Comparison of ENCODE assay signal across 16 cellular contexts in genomic region chr6:128271527-128271926, GRCh38.
DNase-seq lines count a peak whose midpoint lies in the region; ATAC-seq and TF ChIP-seq lines count a peak whose summit lies in the region.
"Had no signal": no experiment of that assay in that cellular context is flagged by ENCODE, and none has a peak within 500 bp of the region (broad histone marks: within the 10 kb centered on the region; RNA-seq: fewer than 3 reads in every experiment).

No MANE protein-coding gene starts in this region.

- no peaks in the 10 kb centered on the region for H3K36me3 ChIP-seq in GM23248 (ENCODE audit: low read depth)
- H3K36me3 ChIP-seq: SJSA1 had no signal

- H3K9me3 ChIP-seq in GM23248 (ENCODE audit: low read depth): no peaks in the 10 kb centered on the region
- H3K9me3 ChIP-seq: A549, SJSA1 had no signal

- peaks cover 27% of the 10 kb centered on the region for H3K4me1 ChIP-seq in GM23248 (ENCODE audit: insufficient read depth)

- no peaks in the 10 kb centered on the region for H3K27me3 ChIP-seq in GM23248 (replicated peaks; ENCODE audit: insufficient read depth)
- H3K27me3 ChIP-seq: SJSA1 had no signal

- H3K9ac ChIP-seq in GM23248: no peak overlapping the region

- H3K4me3 ChIP-seq in GM23248 (no peak overlapping the region), cardiac fibroblast (replicated peaks in 1 of 2; ENCODE audit: low read depth in 2 of 2, low read length in 2 of 2) (no peak overlapping the region)
- H3K4me3 ChIP-seq: A549, SJSA1 had no signal

- H3F3A ChIP-seq in GM23248 (ENCODE audit: insufficient read depth): peaks cover 7% of the 10 kb centered on the region; the same call in 1 of the 2 replicates

- WGBS in GM23248 (ENCODE audit: low coverage in 1 of 2, low lambda C conversion rate in 2 of 2, missing lambda C conversion rate in 2 of 2), 2 experiments: 75 to 91% methylated on average over 1 of the region's 1 CpG

- in situ Hi-C loops in GM23248 (cut with MboI): no loop called here

- 0 out of 2 replicates have a peak, but pooled peaks cover 4% of the 10 kb centered on the region for H3K79me2 ChIP-seq in GM23248 (ENCODE audit: insufficient read depth)

- H2AFZ ChIP-seq in GM23248: no peak overlapping the region

- TF ChIP-seq CTCF in cardiac fibroblast (IDR thresholded peaks at IDR 0.05; ENCODE audit: low read depth, low read length): no peak

- no peak overlapping the region for H3K4me2 ChIP-seq in GM23248 (ENCODE audit: unreplicated experiment)
- H3K4me2 ChIP-seq: A549 had no signal

- H3K9me2 ChIP-seq in GM23248 (ENCODE audit: insufficient read depth): no peaks in the 10 kb centered on the region; the same call in 1 of the 2 replicates

- no peaks in the 10 kb centered on the region for H4K20me1 ChIP-seq in GM23248 (ENCODE audit: insufficient read depth)

- ATAC-seq in HG03460 (IDR thresholded peaks at IDR 0.05; ENCODE audit: unreplicated experiment) (no peak), HG03439 (IDR thresholded peaks at IDR 0.05; ENCODE audit: unreplicated experiment) (no peak)
- ATAC-seq: A549 had no signal

- DNase-seq in GM23248 (peak; percentile 13), NCI-H226 (peak; percentile 14), cardiac fibroblast (ENCODE audit: low read depth in 2 of 2) (peak; percentile 33 to 38), iris pigment epithelial cell (ENCODE audit: low read depth) (peak; percentile 49), amniotic stem cell (lab: John Stamatoyannopoulos, UW) (no peak)
- DNase-seq: DMS79 treated with DMSO at 0.1 percent for 48 hours, KG1, NCI-H1105, NCI-H2081, NCI-H2171, NCI-H526 treated with DMSO at 0.1 percent for 48 hours, OCI-M1 had no signal

- no peak overlapping the region for H3K27ac ChIP-seq in GM23248
- H3K27ac ChIP-seq: A549, SJSA1 had no signal
